11 cellular contexts compared by ENCODE assay signal in genomic region chr10:10869592-10869991, GRCh38.
A peak's percentile ranks its signal among the peaks of the same experiment; 100 is the strongest.
DNase-seq lines count a peak whose midpoint lies in the region; ATAC-seq and TF ChIP-seq lines count a peak whose summit lies in the region.
"Had no signal": no experiment of that assay in that cellular context is flagged by ENCODE, and none has a peak within 500 bp of the region (broad histone marks: within the 10 kb centered on the region; RNA-seq: fewer than 3 reads in every experiment).

No MANE protein-coding gene starts in this region.

- WGBS in upper lobe of left lung, 2 donors = 77 to 86% methylated on average over 4 of the region's 4 CpGs

- H3K36me3 ChIP-seq in upper lobe of left lung (no peaks in the 10 kb centered on the region), MG63 (no peaks in the 10 kb centered on the region)

- H3K27me3 ChIP-seq in upper lobe of left lung (no peaks in the 10 kb centered on the region), MG63 (no peaks in the 10 kb centered on the region)

- TF ChIP-seq POLR2A in upper lobe of left lung (IDR thresholded peaks at IDR 0.05) = no peak

- no peak for TF ChIP-seq CTCF in upper lobe of left lung (IDR thresholded peaks at IDR 0.05)

- no peaks in the 10 kb centered on the region for H3K9me3 ChIP-seq in upper lobe of left lung
- H3K9me3 ChIP-seq in MG63 = no peaks in the 10 kb centered on the region

- peak; percentile 36 for DNase-seq in HS-27A (ENCODE audit: low read depth)
- peak; percentile 45 for DNase-seq in glomerular endothelial cell (ENCODE audit: extremely low read depth, low read depth, low spot score)
- no peak for DNase-seq in activated effector memory CD4-positive, alpha-beta T cell treated with anti-CD3 and anti-CD28 coated beads, Interleukin-2, amount 50 U/mL, for 16 hours
- no peak for DNase-seq in upper lobe of left lung
- no peak for DNase-seq in cerebellar cortex (ENCODE audit: low spot score)
- no peak for DNase-seq in MG63
- DNase-seq: GDM1, left cardiac atrium had no signal

- no peak overlapping the region for H3K27ac ChIP-seq in upper lobe of left lung

- peaks cover 0 to 8% (median 6%) of the 10 kb centered on the region in 4 donors for H3K4me1 ChIP-seq in upper lobe of left lung

- H3K4me3 ChIP-seq in upper lobe of left lung (no peak overlapping the region), MG63 (no peak overlapping the region)

- no peak for TF ChIP-seq EP300 in upper lobe of left lung (IDR thresholded peaks at IDR 0.05)

- ATAC-seq in GM18519 (IDR thresholded peaks at IDR 0.05; ENCODE audit: low FRiP score, unreplicated experiment) (peak; percentile 94), GM21825 (IDR thresholded peaks at IDR 0.05; ENCODE audit: unreplicated experiment) (peak; percentile 84), upper lobe of left lung (ENCODE audit: low FRiP score in 2 of 2) (no peak)
- ATAC-seq: WTC11 had no signal

Comparison
In these comparisons a context has a peak if more than half of its experiments do, and no peak if none do; other contexts are left out.
1. ATAC-seq: peak in GM18519 (single experiment) and GM21825 (single experiment); none in upper lobe of left lung (0 of 2).
2. DNase-seq: peak in HS-27A (single experiment) and glomerular endothelial cell (single experiment); none in activated effector memory CD4-positive, alpha-beta T cell treated with anti-CD3 and anti-CD28 coated beads, Interleukin-2, amount 50 U/mL, for 16 hours (single experiment), upper lobe of left lung (0 of 2), cerebellar cortex (single experiment) and MG63 (single experiment).